In the genomic region with DNA sequence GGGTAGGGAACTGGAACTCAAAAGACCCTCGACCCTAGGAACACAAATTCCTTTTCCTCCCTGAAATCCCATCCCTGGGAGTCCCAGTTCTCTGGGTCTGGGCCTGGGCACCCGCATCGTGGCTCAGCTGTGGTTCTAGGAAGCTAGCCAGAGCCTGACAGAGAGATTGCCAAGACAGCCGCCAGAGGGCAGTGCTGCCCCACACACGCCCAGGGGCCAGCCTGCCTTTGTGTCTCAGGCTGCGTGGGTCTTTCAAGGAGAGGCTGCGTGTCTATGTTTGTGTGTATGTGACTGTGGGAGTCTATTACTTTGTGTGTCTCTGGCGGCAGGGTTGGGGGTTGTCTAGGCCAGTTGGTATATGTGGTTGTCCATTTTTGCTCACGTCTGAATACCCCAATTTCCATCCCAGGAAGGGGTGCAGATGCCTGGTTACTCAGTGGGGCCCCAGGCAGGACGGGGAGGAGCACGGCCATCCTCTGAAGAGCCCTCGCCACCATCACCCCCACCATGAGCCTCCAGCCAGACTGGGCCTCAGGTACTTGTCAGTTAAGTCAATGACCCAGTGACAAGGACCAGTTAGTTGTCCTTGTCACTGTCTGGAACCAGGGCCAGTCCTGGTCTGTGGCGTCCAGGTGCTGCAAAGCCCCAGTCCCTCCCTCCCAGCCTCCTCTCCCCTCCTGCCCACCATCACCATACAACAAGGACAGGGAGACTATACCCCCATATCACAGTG, we compare ENCODE assay signal across 1 cellular context.
TF ChIP-seq lines count a peak whose summit lies in the region.

No MANE protein-coding gene starts in this region.

TF ChIP-seq in SK-N-SH, 30 proteins besides CTCF, POLR2A, EP300 and RAD21:
- TF ChIP-seq MAX (IDR thresholded peaks at IDR 0.05; ENCODE audit: low read depth): 0 out of 2 replicates have a peak, but pooled peaks have one; percentile 22
- no peak for TF ChIP-seq TCF12 (IDR thresholded peaks at IDR 0.05)
- TF ChIP-seq GABPA (IDR thresholded peaks at IDR 0.05; ENCODE audit: low read depth): no peak
- no peak for TF ChIP-seq CHD2 (IDR thresholded peaks at IDR 0.05; ENCODE audit: low read length, partially characterized antibody)
- TF ChIP-seq IRF3 (IDR thresholded peaks at IDR 0.05; ENCODE audit: low read depth, low read length): no peak
- TF ChIP-seq SMC3 (IDR thresholded peaks at IDR 0.05; ENCODE audit: low read depth, low read length): peak; percentile 99
- TF ChIP-seq MXI1 (IDR thresholded peaks at IDR 0.05; ENCODE audit: low read depth, low read length): 0 out of 2 replicates have a peak, but pooled peaks have one; percentile 27
- TF ChIP-seq NRF1 (IDR thresholded peaks at IDR 0.05; ENCODE audit: low read depth, low read length): peak; percentile 38
